Comparison of ENCODE assay signal across 8 cellular contexts in genomic region chr3:72738752-72739520, GRCh38.
A peak's percentile ranks its signal among the peaks of the same experiment; 100 is the strongest.
DNase-seq lines count a peak whose midpoint lies in the region; FAIRE-seq lines count a peak whose summit lies in the region.

No MANE protein-coding gene starts in this region.

- H3K4me3 ChIP-seq in ectodermal cell (ENCODE audit: insufficient read depth, low read depth, low read length) (peak overlapping the region; percentile 42), mesodermal cell (ENCODE audit: extremely low read depth, insufficient read depth, low read length, poor library complexity, severe bottlenecking) (peak overlapping the region; percentile 36)

- 11 to 12% methylated on average over 53 of the region's 53 CpGs for WGBS in ectodermal cell, 2 experiments
- WGBS in mesodermal cell (ENCODE audit: insufficient coverage in 2 of 2), 2 experiments, result 13 to 16% methylated on average over 43 to 47 of the region's 53 CpGs

- H3K36me3 ChIP-seq in ectodermal cell (ENCODE audit: control insufficient read depth, insufficient read depth, low read length) (no peaks in the 10 kb centered on the region), mesodermal cell (ENCODE audit: control insufficient read depth, insufficient read depth, low read length) (no peaks in the 10 kb centered on the region)

- H3K27me3 ChIP-seq in ectodermal cell (ENCODE audit: control insufficient read depth, insufficient read depth, low read length, poor library complexity, severe bottlenecking), result peaks cover 27% of the 10 kb centered on the region

- H3K27ac ChIP-seq in ectodermal cell (ENCODE audit: insufficient read depth, low read depth, low read length, poor library complexity, severe bottlenecking) (no peak overlapping the region), mesodermal cell (ENCODE audit: low read depth, low read length, severe bottlenecking) (no peak overlapping the region)

- H3K9me3 ChIP-seq in ectodermal cell (ENCODE audit: control insufficient read depth, low read length) (no peaks in the 10 kb centered on the region), mesodermal cell (ENCODE audit: control insufficient read depth, low read length) (peaks cover 4% of the 10 kb centered on the region)

- FAIRE-seq in RCC 7860 (lab: Jason Lieb, UNC), result no peak

- H3K4me1 ChIP-seq in ectodermal cell (ENCODE audit: control insufficient read depth, insufficient read depth, low read length) (peaks cover under 1% of the 10 kb centered on the region), mesodermal cell (ENCODE audit: control insufficient read depth, insufficient read depth, low read length, poor library complexity, severe bottlenecking) (no peaks in the 10 kb centered on the region)

- DNase-seq in NCI-H524 (lab: John Stamatoyannopoulos, UW) (peak; percentile 53 to 82), NCI-H524 treated with DMSO at 0.1 percent for 48 hours (lab: John Stamatoyannopoulos, UW) (no peak), NCI-H2171 (lab: John Stamatoyannopoulos, UW) (peak; percentile 41), RCC 7860 (ENCODE audit: low spot score) (no peak)
- peak; percentile 88 for DNase-seq in activated CD8-positive, alpha-beta memory T cell treated with anti-CD3 and anti-CD28 coated beads for 24 hours
- peak; percentile 45 for DNase-seq in stimulated activated CD8-positive, alpha-beta memory T cell treated with anti-CD3 and anti-CD28 coated beads, Interleukin-15, amount 100 ng/mL, for 1 hour (ENCODE audit: low read depth)

Comparison
In these comparisons a context has a peak if more than half of its experiments do, and no peak if none do; other contexts are left out.
1. DNase-seq: peak in NCI-H524 (2 of 2), NCI-H2171 (single experiment), activated CD8-positive, alpha-beta memory T cell treated with anti-CD3 and anti-CD28 coated beads for 24 hours (single experiment) and stimulated activated CD8-positive, alpha-beta memory T cell treated with anti-CD3 and anti-CD28 coated beads, Interleukin-15, amount 100 ng/mL, for 1 hour (single experiment); none in NCI-H524 treated with DMSO at 0.1 percent for 48 hours (single experiment) and RCC 7860 (single experiment).